18 cellular contexts compared by ENCODE assay signal in the genomic region with DNA sequence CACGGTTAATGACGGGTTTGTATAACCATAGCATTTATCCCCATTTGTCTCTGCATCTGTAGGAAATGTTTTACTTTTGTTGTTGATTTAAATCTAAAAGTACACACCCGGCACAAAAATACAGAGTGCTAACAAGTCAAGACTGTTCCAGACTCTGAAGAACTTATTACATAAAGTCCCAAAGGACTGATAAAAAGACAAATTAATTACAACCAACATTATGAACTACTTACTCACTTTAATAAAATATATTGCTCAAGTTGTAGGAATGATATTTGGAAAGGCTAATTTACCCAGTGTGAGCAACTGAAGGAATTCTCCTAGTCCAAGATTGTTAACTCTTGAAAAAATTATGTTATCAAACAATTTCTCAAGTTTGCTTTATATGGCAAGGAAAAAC.
DNase-seq lines count a peak whose midpoint lies in the region; ATAC-seq, FAIRE-seq and TF ChIP-seq lines count a peak whose summit lies in the region.
"Had no signal": no experiment of that assay in that cellular context is flagged by ENCODE, and none has a peak within 500 bp of the region (broad histone marks: within the 10 kb centered on the region; RNA-seq: fewer than 3 reads in every experiment).

No MANE protein-coding gene starts in this region.

- H3K79me2 ChIP-seq in HCT116 (ENCODE audit: insufficient read depth, low read length) (no peaks in the 10 kb centered on the region), PC-9 (ENCODE audit: low read depth) (peaks cover 14% of the 10 kb centered on the region; the same call in 1 of the 2 replicates)

- POLR2A ChIA-PET in HCT116 (lab: Charles Lee) (no interaction called here), PC-9 (lab: Charles Lee; ENCODE audit: unreplicated experiment) (interaction anchor here (0.5 kb wide), 1 partner anchor 435 kb away, joined by 20 read pairs; no protein-coding TSS in a partner anchor)

- H3K9me3 Mint-ChIP-seq in activated T-helper 2 cell treated with anti-CD3 and anti-CD28 coated beads, Interferon-gamma antibody, Interleukin-2, Interleukin-4, amounts not matched to agents 10 μg/mL and 5 μg/mL and 100 μg/mL, durations not matched to agents 14 hours and 24 hours and 36 hours, result no peaks in the 10 kb centered on the region
- H3K9me3 Mint-ChIP-seq: CD14-positive monocyte had no signal

- H3K36me3 ChIP-seq in HCT116 (ENCODE audit: control insufficient read depth in 1 of 2, insufficient read depth in 2 of 2, low read length in 2 of 2) (no peaks in the 10 kb centered on the region), PC-9 (ENCODE audit: low read depth) (no peaks in the 10 kb centered on the region)

- no peak for TF ChIP-seq RAD21 in HCT116 (IDR thresholded peaks at IDR 0.05; ENCODE audit: low read depth)

- FAIRE-seq in frontal cortex (lab: Jason Lieb, UNC), result no peak
- FAIRE-seq: GM19239 had no signal

- H3K27me3 ChIP-seq in HCT116 (ENCODE audit: insufficient read depth, low read length), result no peaks in the 10 kb centered on the region
- H3K27me3 ChIP-seq in dorsolateral prefrontal cortex, result no peaks in the 10 kb centered on the region
- no peaks in the 10 kb centered on the region for H3K27me3 ChIP-seq in PC-9 (ENCODE audit: insufficient read depth, low read depth)

- CTCF ChIA-PET in HCT116 (lab: Charles Lee), result no interaction called here
- CTCF ChIA-PET in PC-9 (lab: Charles Lee), result no interaction called here

- H3K4me3 ChIP-seq in AG10803 (ENCODE audit: low read length) (no peak overlapping the region), HCT116 (replicated peaks in 1 of 2; ENCODE audit: low read depth in 1 of 2, low read length in 2 of 2) (no peak overlapping the region), dorsolateral prefrontal cortex (no peak overlapping the region), PC-9 (no peak overlapping the region)

- H3K4me1 ChIP-seq in HCT116 (ENCODE audit: control insufficient read depth in 1 of 2, insufficient read depth in 2 of 2, low read length in 2 of 2) (peaks cover 19 to 30% of the 10 kb centered on the region in 2 experiments), PC-9 (replicated peaks; ENCODE audit: insufficient read depth) (peaks cover 43% of the 10 kb centered on the region)

- H3K27ac ChIP-seq in HCT116 (ENCODE audit: low read depth, low read length) (no peak overlapping the region), dorsolateral prefrontal cortex (peak overlapping the region in 57 of 59 donors; percentile 3 to 98 (median 91)), PC-9 (no peak overlapping the region)
- H3K27ac ChIP-seq: HL-60 had no signal

- ATAC-seq in HCT116 (no peak), omental fat pad (ENCODE audit: low FRiP score) (peak; percentile 53)

- no peak overlapping the region for H3K27ac Mint-ChIP-seq in activated T-helper 2 cell treated with anti-CD3 and anti-CD28 coated beads, Interferon-gamma antibody, Interleukin-2, Interleukin-4, amounts not matched to agents 10 μg/mL and 5 μg/mL and 100 μg/mL, durations not matched to agents 14 hours and 24 hours and 36 hours

- intact Hi-C loops in HCT116 (cut with micrococcal nuclease), result no loop called here
- intact Hi-C loops in dorsolateral prefrontal cortex (cut with DNase I), result no loop called here
- intact Hi-C loops in PC-9 (cut with micrococcal nuclease; ENCODE audit: unreplicated experiment), result no loop called here
- intact Hi-C loops in activated T-helper 2 cell treated with anti-CD3 and anti-CD28 coated beads, Interferon-gamma antibody, Interleukin-2, Interleukin-4, amounts not matched to agents 10 μg/mL and 5 μg/mL and 100 μg/mL, durations not matched to agents 14 hours and 24 hours and 36 hours (cut with micrococcal nuclease), result no loop called here

- H3K4me2 ChIP-seq in HCT116 (ENCODE audit: low read length) (no peak overlapping the region), PC-9 (no peak overlapping the region)

- H3K4me1 Mint-ChIP-seq in activated T-helper 2 cell treated with anti-CD3 and anti-CD28 coated beads, Interferon-gamma antibody, Interleukin-2, Interleukin-4, amounts not matched to agents 10 μg/mL and 5 μg/mL and 100 μg/mL, durations not matched to agents 14 hours and 24 hours and 36 hours (ENCODE audit: low read depth), result no peaks in the 10 kb centered on the region

- DNase-seq in AG10803 (ENCODE audit: low read depth) (peak; percentile 65), HCT116 (ENCODE audit: low read depth, low spot score) (no peak), dorsolateral prefrontal cortex (no peak), omental fat pad (ENCODE audit: low spot score) (no peak), DMS53 (lab: John Stamatoyannopoulos, UW) (no peak), frontal cortex (ENCODE audit: low spot score in 2 of 2) (no peak), PC-9 (no peak)
- no peak for DNase-seq in activated T-helper 2 cell treated with anti-CD3 and anti-CD28 coated beads, Interferon-gamma antibody, Interleukin-2, Interleukin-4, amounts not matched to agents 10 μg/mL and 5 μg/mL and 100 μg/mL, durations not matched to agents 14 hours and 24 hours and 36 hours (ENCODE audit: low spot score)
- DNase-seq: AML-193, COR-L47, DMS153, H7, NCI-H1417, NCI-H187 treated with DMSO at 0.1 percent for 48 hours, OCI-M1 had no signal

- H2AFZ ChIP-seq in HCT116 (ENCODE audit: low read depth, low read length, poor library complexity, severe bottlenecking), result no peak overlapping the region
- no peak overlapping the region for H2AFZ ChIP-seq in PC-9

- no peak overlapping the region for H3K4me3 Mint-ChIP-seq in activated T-helper 2 cell treated with anti-CD3 and anti-CD28 coated beads, Interferon-gamma antibody, Interleukin-2, Interleukin-4, amounts not matched to agents 10 μg/mL and 5 μg/mL and 100 μg/mL, durations not matched to agents 14 hours and 24 hours and 36 hours (ENCODE audit: low read depth)
- H3K4me3 Mint-ChIP-seq: CD14-positive monocyte had no signal

- TF ChIP-seq POLR2A in HCT116 (IDR thresholded peaks at IDR 0.05; ENCODE audit: borderline replicate concordance, extremely low read depth, insufficient read depth, insufficient read length), result no peak

- BruUV-seq in HCT116 (replicated peaks; lab: Mats Ljungman, UMichigan), result TSS peak; percentile 16
- BruUV-seq in PC-9 (replicated peaks; lab: Mats Ljungman, UMichigan), result no TSS peak

- RAD21 ChIA-PET in HCT116 (lab: Charles Lee; ENCODE audit: low non-redundant PET in 1 of 2, low total read pairs in 2 of 2, uncharacterized antibody in 2 of 2, unreplicated experiment in 2 of 2), result no interaction called here

- H3K36me3 Mint-ChIP-seq in activated T-helper 2 cell treated with anti-CD3 and anti-CD28 coated beads, Interferon-gamma antibody, Interleukin-2, Interleukin-4, amounts not matched to agents 10 μg/mL and 5 μg/mL and 100 μg/mL, durations not matched to agents 14 hours and 24 hours and 36 hours (ENCODE audit: low read depth), result no peaks in the 10 kb centered on the region

- no peaks in the 10 kb centered on the region for H4K20me1 ChIP-seq in HCT116 (ENCODE audit: insufficient read depth)
- H4K20me1 ChIP-seq in PC-9 (ENCODE audit: insufficient read depth), result no peaks in the 10 kb centered on the region

- H3F3A ChIP-seq in PC-9 (ENCODE audit: insufficient read depth, low read depth), result peaks cover 37% of the 10 kb centered on the region

- peaks cover 19% of the 10 kb centered on the region for H3K27me3 Mint-ChIP-seq in activated T-helper 2 cell treated with anti-CD3 and anti-CD28 coated beads, Interferon-gamma antibody, Interleukin-2, Interleukin-4, amounts not matched to agents 10 μg/mL and 5 μg/mL and 100 μg/mL, durations not matched to agents 14 hours and 24 hours and 36 hours (ENCODE audit: low read depth)

- no peak overlapping the region for H3K9ac ChIP-seq in HCT116 (ENCODE audit: low read length)

- H3K9me3 ChIP-seq in HCT116 (ENCODE audit: control insufficient read depth in 1 of 2, insufficient read depth in 1 of 2, low read depth in 1 of 2, low read length in 2 of 2) (no peaks in the 10 kb centered on the region), PC-9 (ENCODE audit: insufficient read depth, low read depth) (no peaks in the 10 kb centered on the region)

- H3K9me2 ChIP-seq in HCT116 (ENCODE audit: insufficient read depth) (no peaks in the 10 kb centered on the region), PC-9 (ENCODE audit: insufficient read depth) (no peaks in the 10 kb centered on the region)

- TF ChIP-seq CTCF in AG10803 (conservative IDR thresholded peaks at IDR 0.05; ENCODE audit: low read length) (no peak), HCT116 (IDR thresholded peaks at IDR 0.05 in 2 of 3, conservative IDR thresholded peaks at IDR 0.05 in 1 of 3; ENCODE audit: borderline replicate concordance in 1 of 3, insufficient read depth in 1 of 3, low read depth in 2 of 3, low read length in 2 of 3) (no peak), dorsolateral prefrontal cortex (IDR thresholded peaks at IDR 0.05 in 54 of 56, conservative IDR thresholded peaks at IDR 0.05 in 2 of 56; ENCODE audit: low read depth in 1 of 56, partially characterized antibody in 56 of 56) (no peak), omental fat pad (IDR thresholded peaks at IDR 0.05) (no peak), PC-9 (conservative IDR thresholded peaks at IDR 0.05) (no peak)

TF ChIP-seq in HCT116, 20 proteins besides CTCF, POLR2A, EP300 and RAD21:
- TF ChIP-seq CBX3 (IDR thresholded peaks at IDR 0.05; ENCODE audit: low read depth) (no peak), JUND (IDR thresholded peaks at IDR 0.05) (no peak), POLR2AphosphoS5 (IDR thresholded peaks at IDR 0.05; ENCODE audit: low read depth, low read length) (no peak), EZH2 (IDR thresholded peaks at IDR 0.05) (no peak), EGR1 (IDR thresholded peaks at IDR 0.05; ENCODE audit: low read depth) (no peak), TCF7L2 (IDR thresholded peaks at IDR 0.05; ENCODE audit: borderline replicate concordance, extremely low read depth, insufficient read depth, insufficient read length) (no peak), SRF (IDR thresholded peaks at IDR 0.05; ENCODE audit: low read depth) (no peak), CEBPB (IDR thresholded peaks at IDR 0.05; ENCODE audit: low read depth) (no peak), YY1 (IDR thresholded peaks at IDR 0.05; ENCODE audit: extremely low read depth, insufficient replicate concordance, low read depth, low read length) (no peak)
TF ChIP-seq in HCT116: peak in this region for 0.

Comparison
In these comparisons a context has a peak if more than half of its experiments do, and no peak if none do; other contexts are left out.
1. H3K27ac ChIP-seq: peak in dorsolateral prefrontal cortex (57 of 59); none in HCT116 (single experiment) and PC-9 (single experiment).